ENCODE assay signal across 12 cellular contexts in genomic region chr4:89290727-89291126, GRCh38. TPM values are rescaled to one million over a fixed set of nuclear protein-coding genes. Genes with fewer than 3 reads are reported as not detected.
DNase-seq lines count a peak whose midpoint lies in the region; ATAC-seq and TF ChIP-seq lines count a peak whose summit lies in the region.
"Had no signal": no experiment of that assay in that cellular context is flagged by ENCODE, and none has a peak within 500 bp of the region (broad histone marks: within the 10 kb centered on the region; RNA-seq: fewer than 3 reads in every experiment).

No MANE protein-coding gene starts in this region.

- H3K4me3 Mint-ChIP-seq in activated CD4-positive, alpha-beta T cell treated with anti-CD3 and anti-CD28 coated beads, Interleukin-2, amount 10 ng/mL, durations not matched to agents 24 days and 14 days = peak overlapping the region; percentile 67
- H3K4me3 Mint-ChIP-seq in activated naive CD8-positive, alpha-beta T cell treated with anti-CD3 and anti-CD28 coated beads, Interleukin-2, amount 10 ng/mL, durations not matched to agents 7 days and 5 days = peak overlapping the region; percentile 50
- peak overlapping the region; percentile 85 for H3K4me3 Mint-ChIP-seq in natural killer cell treated with Interleukin-12 subunit alpha and Interleukin-12 subunit beta and Interleukin-15 and Interleukin-18, amount 100 ng/mL, for 72 hours
- no peak overlapping the region for H3K4me3 Mint-ChIP-seq in HFFc6

- TF ChIP-seq CTCF in HFFc6 (IDR thresholded peaks at IDR 0.05) = no peak

- intact Hi-C loops in activated CD4-positive, alpha-beta T cell treated with anti-CD3 and anti-CD28 coated beads, Interleukin-2, amount 10 ng/mL, durations not matched to agents 24 days and 14 days (cut with micrococcal nuclease) = loop anchor here (1.0 to 10.0 kb wide), 4 partner anchors 9 to 836 kb away; partner anchors contain the start of genes HERC5 and PYURF

- H3K4me1 Mint-ChIP-seq in activated CD4-positive, alpha-beta T cell treated with anti-CD3 and anti-CD28 coated beads, Interleukin-2, amount 10 ng/mL, durations not matched to agents 24 days and 14 days = peaks cover 91% of the 10 kb centered on the region
- H3K4me1 Mint-ChIP-seq in activated naive CD8-positive, alpha-beta T cell treated with anti-CD3 and anti-CD28 coated beads, Interleukin-2, amount 10 ng/mL, durations not matched to agents 7 days and 5 days = peaks cover 82% of the 10 kb centered on the region
- H3K4me1 Mint-ChIP-seq in natural killer cell treated with Interleukin-12 subunit alpha and Interleukin-12 subunit beta and Interleukin-15 and Interleukin-18, amount 100 ng/mL, for 72 hours (ENCODE audit: low read depth in 2 of 2) = peaks cover 76 to 87% of the 10 kb centered on the region in 2 donors
- no peaks in the 10 kb centered on the region for H3K4me1 Mint-ChIP-seq in HFFc6 (ENCODE audit: low read depth)

- POLR2A ChIA-PET in activated naive CD8-positive, alpha-beta T cell treated with anti-CD3 and anti-CD28 coated beads, Interleukin-2, amount 10 ng/mL, durations not matched to agents 7 days and 5 days (lab: Charles Lee) = interaction anchor here (1.3 to 2.1 kb wide), 2 partner anchors 8 to 17 kb away, joined by 3 to 9 read pairs; partner anchors contain the start of gene GPRIN3

- H3K27ac Mint-ChIP-seq in activated CD4-positive, alpha-beta T cell treated with anti-CD3 and anti-CD28 coated beads, Interleukin-2, amount 10 ng/mL, durations not matched to agents 24 days and 14 days = peak overlapping the region; percentile 91
- H3K27ac Mint-ChIP-seq in activated naive CD8-positive, alpha-beta T cell treated with anti-CD3 and anti-CD28 coated beads, Interleukin-2, amount 10 ng/mL, durations not matched to agents 7 days and 5 days = peak overlapping the region; percentile 73
- H3K27ac Mint-ChIP-seq in natural killer cell treated with Interleukin-12 subunit alpha and Interleukin-12 subunit beta and Interleukin-15 and Interleukin-18, amount 100 ng/mL, for 72 hours = peak overlapping the region in 1 of 2 donors; percentile 95
- H3K27ac Mint-ChIP-seq in HFFc6 = no peak overlapping the region

- H3K36me3 Mint-ChIP-seq in activated CD4-positive, alpha-beta T cell treated with anti-CD3 and anti-CD28 coated beads, Interleukin-2, amount 10 ng/mL, durations not matched to agents 24 days and 14 days (ENCODE audit: low read depth) = peaks cover 45% of the 10 kb centered on the region
- peaks cover 41% of the 10 kb centered on the region for H3K36me3 Mint-ChIP-seq in activated naive CD8-positive, alpha-beta T cell treated with anti-CD3 and anti-CD28 coated beads, Interleukin-2, amount 10 ng/mL, durations not matched to agents 7 days and 5 days
- H3K36me3 Mint-ChIP-seq in natural killer cell treated with Interleukin-12 subunit alpha and Interleukin-12 subunit beta and Interleukin-15 and Interleukin-18, amount 100 ng/mL, for 72 hours = peaks cover 14% of the 10 kb centered on the region
- H3K36me3 Mint-ChIP-seq in HFFc6 (ENCODE audit: low read depth) = no peaks in the 10 kb centered on the region

- no peaks in the 10 kb centered on the region for H3K27me3 Mint-ChIP-seq in activated CD4-positive, alpha-beta T cell treated with anti-CD3 and anti-CD28 coated beads, Interleukin-2, amount 10 ng/mL, durations not matched to agents 24 days and 14 days
- no peaks in the 10 kb centered on the region for H3K27me3 Mint-ChIP-seq in activated naive CD8-positive, alpha-beta T cell treated with anti-CD3 and anti-CD28 coated beads, Interleukin-2, amount 10 ng/mL, durations not matched to agents 7 days and 5 days
- H3K27me3 Mint-ChIP-seq in natural killer cell treated with Interleukin-12 subunit alpha and Interleukin-12 subunit beta and Interleukin-15 and Interleukin-18, amount 100 ng/mL, for 72 hours = no peaks in the 10 kb centered on the region
- H3K27me3 Mint-ChIP-seq in HFFc6 (ENCODE audit: insufficient read depth) = peaks cover 8% of the 10 kb centered on the region

- no peak for DNase-seq in activated CD4-positive, alpha-beta T cell treated with anti-CD3 and anti-CD28 coated beads, Interleukin-2, amount 10 ng/mL, durations not matched to agents 24 days and 14 days
- no peak for DNase-seq in activated CD4-positive, alpha-beta T cell treated with anti-CD3 and anti-CD28 coated beads, Interleukin-2, amount 50 U/mL, for 48 hours
- peak; percentile 13 for DNase-seq in NAMALWA (ENCODE audit: low spot score)
- no peak for DNase-seq in activated naive CD8-positive, alpha-beta T cell treated with anti-CD3 and anti-CD28 coated beads, Interleukin-2, amount 10 ng/mL, durations not matched to agents 7 days and 5 days
- no peak for DNase-seq in natural killer cell treated with Interleukin-12 subunit alpha and Interleukin-12 subunit beta and Interleukin-15 and Interleukin-18, amount 100 ng/mL, for 72 hours (ENCODE audit: low spot score)
- no peak for DNase-seq in LoVo (ENCODE audit: low spot score)
- no peak for DNase-seq in HT-29 (ENCODE audit: low spot score)
- DNase-seq in HFFc6 = no peak
- DNase-seq: cortex of kidney, hippocampal formation, IMR-90 had no signal

- no peak for ATAC-seq in activated naive CD8-positive, alpha-beta T cell treated with anti-CD3 and anti-CD28 coated beads, Interleukin-2, amount 10 ng/mL, durations not matched to agents 7 days and 5 days (ENCODE audit: low read depth)
- ATAC-seq in natural killer cell treated with Interleukin-12 subunit alpha and Interleukin-12 subunit beta and Interleukin-15 and Interleukin-18, amount 100 ng/mL, for 72 hours = peak in 1 of 2 donors; percentile 32
- ATAC-seq: A549 had no signal

- H3K9me3 Mint-ChIP-seq in activated CD4-positive, alpha-beta T cell treated with anti-CD3 and anti-CD28 coated beads, Interleukin-2, amount 10 ng/mL, durations not matched to agents 24 days and 14 days = no peaks in the 10 kb centered on the region
- H3K9me3 Mint-ChIP-seq in activated naive CD8-positive, alpha-beta T cell treated with anti-CD3 and anti-CD28 coated beads, Interleukin-2, amount 10 ng/mL, durations not matched to agents 7 days and 5 days = no peaks in the 10 kb centered on the region
- H3K9me3 Mint-ChIP-seq in natural killer cell treated with Interleukin-12 subunit alpha and Interleukin-12 subunit beta and Interleukin-15 and Interleukin-18, amount 100 ng/mL, for 72 hours = no peaks in the 10 kb centered on the region
- H3K9me3 Mint-ChIP-seq in HFFc6 = no peaks in the 10 kb centered on the region

RNA-seq across cellular contexts. Expression of gene GPRIN3, which starts 16.9 kb away (rescaled TPM):
- total RNA-seq in activated CD4-positive, alpha-beta T cell treated with anti-CD3 and anti-CD28 coated beads, Interleukin-2, amount 10 ng/mL, durations not matched to agents 24 days and 14 days = 26.2 and 26.8 TPM in 2 replicates
- 10 to 100 TPM; 23.9 to 25.5 TPM for total RNA-seq in activated naive CD8-positive, alpha-beta T cell treated with anti-CD3 and anti-CD28 coated beads, Interleukin-2, amount 10 ng/mL, durations not matched to agents 7 days and 5 days
- total RNA-seq in natural killer cell treated with Interleukin-12 subunit alpha and Interleukin-12 subunit beta and Interleukin-15 and Interleukin-18, amount 100 ng/mL, for 72 hours = 10 to 100 TPM; 11.6 to 24.0 TPM
- total RNA-seq in HT-29 (2014; rRNA removed; shearing (Covaris generic)) = 2.4 and 3.3 TPM in 2 replicates
- under 1 TPM; under 0.01 to 0.28 (median 0.04) TPM for total RNA-seq in HFFc6 (2021; fragmentation: NEBNext Ultra II Directional; extraction: Animal tissue kit (Norgen Biotek cat#: 25700))
